In genomic region chr9:126805546-126806262, GRCh38 we compare ENCODE assay signal across 8 cellular contexts. TPM values are rescaled to one million over a fixed set of nuclear protein-coding genes. Genes with fewer than 3 reads are reported as not detected.
A peak's percentile ranks its signal among the peaks of the same experiment; 100 is the strongest.
DNase-seq lines count a peak whose midpoint lies in the region; ATAC-seq and TF ChIP-seq lines count a peak whose summit lies in the region.

No MANE protein-coding gene starts in this region.

- no peaks in the 10 kb centered on the region for H3K27me3 Mint-ChIP-seq in activated B cell treated with CpG ODN at 0.5 μM for 24 hours
- H3K27me3 Mint-ChIP-seq in central memory CD8-positive, alpha-beta T cell: no peaks in the 10 kb centered on the region

- POLR2A ChIA-PET in activated B cell treated with CpG ODN at 0.5 μM for 24 hours (lab: Charles Lee): interaction anchor here (0.6 to 2.0 kb wide), 10 partner anchors 24 to 1564 kb away, joined by 3 to 25 read pairs (median 5); partner anchors contain the start of genes GAPVD1, HSPA5, LRSAM1 and RALGPS1

- peaks cover 31% of the 10 kb centered on the region for H3K4me1 Mint-ChIP-seq in activated B cell treated with CpG ODN at 0.5 μM for 24 hours
- peaks cover 42% of the 10 kb centered on the region for H3K4me1 Mint-ChIP-seq in central memory CD8-positive, alpha-beta T cell

- ATAC-seq in GM21381 (IDR thresholded peaks at IDR 0.05; ENCODE audit: unreplicated experiment): peak; percentile 67
- peak; percentile 75 for ATAC-seq in activated B cell treated with CpG ODN at 0.5 μM for 24 hours (ENCODE audit: low read depth)
- peak; percentile 86 for ATAC-seq in central memory CD8-positive, alpha-beta T cell (replicated peaks; ENCODE audit: extremely low read depth, poor library complexity, severe bottlenecking)
- ATAC-seq in lung (ENCODE audit: insufficient read depth, low FRiP score): peak; percentile 76

- H3K36me3 Mint-ChIP-seq in activated B cell treated with CpG ODN at 0.5 μM for 24 hours (ENCODE audit: low read depth): peaks cover 26% of the 10 kb centered on the region
- peaks cover 33% of the 10 kb centered on the region for H3K36me3 Mint-ChIP-seq in central memory CD8-positive, alpha-beta T cell (ENCODE audit: insufficient read depth)

- H3K9me3 ChIP-seq in HUES6 (ENCODE audit: control insufficient read depth, insufficient read depth, low read depth, low read length) (no peaks in the 10 kb centered on the region), lung (ENCODE audit: control insufficient read depth in 2 of 2, insufficient read depth in 1 of 2, low read length in 1 of 2) (no peaks in the 10 kb centered on the region)

- H3K27ac ChIP-seq in HUES6 (ENCODE audit: low read depth, low read length) (peak overlapping the region; percentile 53; the same call in 1 of the 2 replicates), lung (ENCODE audit: low read depth in 1 of 2, low read length in 1 of 2) (peak overlapping the region; percentile 91 to 93)

- WGBS in lung, 2 donors: 13 to 19% methylated on average over 8 of the region's 8 CpGs

- DNase-seq in Caki2 (ENCODE audit: low read depth): peak; percentile 70
- DNase-seq in activated B cell treated with CpG ODN at 0.5 μM for 24 hours: peak; percentile 39
- DNase-seq in central memory CD8-positive, alpha-beta T cell (ENCODE audit: low spot score in 2 of 2): peak; percentile 49 to 72
- DNase-seq in lung (ENCODE audit: low spot score): peak; percentile 81
- peak; percentile 82 to 83 for DNase-seq in stimulated activated CD8-positive, alpha-beta memory T cell treated with anti-CD3 and anti-CD28 coated beads, Interleukin-15, amount 100 ng/mL, for 48 hours (ENCODE audit: low read depth in 2 of 2)
- no peak for DNase-seq in NCI-H510A treated with DMSO at 0.1 percent for 48 hours (lab: John Stamatoyannopoulos, UW)

- CTCF ChIA-PET in activated B cell treated with CpG ODN at 0.5 μM for 24 hours (lab: Charles Lee): interaction anchor here (1.1 to 1.5 kb wide), 3 partner anchors 24 to 100 kb away, joined by 3 to 6 read pairs (median 4); partner anchors contain the start of gene ZBTB34

- intact Hi-C loops in activated B cell treated with CpG ODN at 0.5 μM for 24 hours (cut with micrococcal nuclease): loop anchor here (1.0 to 10.0 kb wide), 4 partner anchors 55 to 1561 kb away; partner anchors contain the start of genes HSPA5, RALGPS1 and ZBTB34

- TF ChIP-seq CTCF in activated B cell treated with CpG ODN at 0.5 μM for 24 hours (IDR thresholded peaks at IDR 0.05) (no peak), lung (IDR thresholded peaks at IDR 0.05; ENCODE audit: control extremely low read depth, extremely low read depth) (no peak)

- peak overlapping the region; percentile 89 for H3K9ac ChIP-seq in HUES6 (ENCODE audit: low read length)

- no peaks in the 10 kb centered on the region for H3K27me3 ChIP-seq in HUES6 (ENCODE audit: control insufficient read depth, insufficient read depth, low read length)
- no peaks in the 10 kb centered on the region for H3K27me3 ChIP-seq in lung (ENCODE audit: control insufficient read depth, insufficient read depth)

- H3K4me1 ChIP-seq in HUES6 (ENCODE audit: control insufficient read depth, insufficient read depth, low read length) (peaks cover 8% of the 10 kb centered on the region), lung (ENCODE audit: control insufficient read depth in 2 of 2, insufficient read depth in 2 of 2, low read length in 2 of 2) (peaks cover 0 to 5% of the 10 kb centered on the region in 2 donors)

- no peaks in the 10 kb centered on the region for H3K9me3 Mint-ChIP-seq in activated B cell treated with CpG ODN at 0.5 μM for 24 hours
- H3K9me3 Mint-ChIP-seq in central memory CD8-positive, alpha-beta T cell: no peaks in the 10 kb centered on the region

- H3K36me3 ChIP-seq in HUES6 (ENCODE audit: control insufficient read depth, insufficient read depth, low read length) (peaks cover 6% of the 10 kb centered on the region), lung (ENCODE audit: control insufficient read depth in 2 of 2, insufficient read depth in 2 of 2, low read length in 2 of 2) (peaks cover 0 to 4% of the 10 kb centered on the region in 2 donors)

- H3K4me3 ChIP-seq in HUES6 (ENCODE audit: low read depth, low read length): peak overlapping the region; percentile 96
- peak overlapping the region; percentile 86 for H3K4me3 ChIP-seq in lung

- H3K4me3 Mint-ChIP-seq in activated B cell treated with CpG ODN at 0.5 μM for 24 hours: peak overlapping the region; percentile 92
- H3K4me3 Mint-ChIP-seq in central memory CD8-positive, alpha-beta T cell: peak overlapping the region; percentile 90

- in situ Hi-C loops in Caki2 (cut with HindIII; ENCODE audit: low pct_unique_long_range_greater_than_20kb, low sequenced_read_pairs): no loop called here

- peak overlapping the region; percentile 96 for H3K27ac Mint-ChIP-seq in activated B cell treated with CpG ODN at 0.5 μM for 24 hours
- peak overlapping the region; percentile 97 for H3K27ac Mint-ChIP-seq in central memory CD8-positive, alpha-beta T cell (ENCODE audit: low read depth)

RNA-seq across cellular contexts. Expression of gene ZBTB43, which starts 0.9 kb away (rescaled TPM):
- total RNA-seq in Caki2 (2014; rRNA removed; shearing (Covaris generic); ENCODE audit: low replicate concordance): 0.49 and 0.98 TPM in 2 replicates
- total RNA-seq in activated B cell treated with CpG ODN at 0.5 μM for 24 hours: 20.3 and 22.8 TPM in 2 replicates
- 10 to 100 TPM; 23.3 to 64.3 TPM for total RNA-seq in lung
- polyA plus RNA-seq in lung: 1 to 10 TPM; 4.6 to 5.8 TPM

RNA-seq across cellular contexts. Expression of gene ZBTB34, which starts 54.7 kb away (rescaled TPM):
- 3.4 and 4.1 TPM in 2 replicates for total RNA-seq in Caki2 (2014; rRNA removed; shearing (Covaris generic); ENCODE audit: low replicate concordance)
- total RNA-seq in activated B cell treated with CpG ODN at 0.5 μM for 24 hours: 7.9 and 8.9 TPM in 2 replicates
- 10 to 100 TPM; 10.3 to 35.6 TPM for total RNA-seq in lung
- 1 to 10 TPM; 3.2 to 5.1 TPM for polyA plus RNA-seq in lung

Comparison
In these comparisons a context has a peak if more than half of its experiments do, and no peak if none do; other contexts are left out.
1. RNA of gene ZBTB43, which starts 0.9 kb away (total RNA-seq): 23.3 to 64.3 TPM in lung and 20.3 to 22.8 TPM in activated B cell treated with CpG ODN at 0.5 μM for 24 hours; 0.49 to 0.98 TPM in Caki2; every median in the first group is over 10 times any median in the second.
2. Peak in every context shown above with its lines, with median percentiles within 50 percentile points of each other: ATAC-seq.